ENCODE assay signal across 15 cellular contexts in the genomic region with DNA sequence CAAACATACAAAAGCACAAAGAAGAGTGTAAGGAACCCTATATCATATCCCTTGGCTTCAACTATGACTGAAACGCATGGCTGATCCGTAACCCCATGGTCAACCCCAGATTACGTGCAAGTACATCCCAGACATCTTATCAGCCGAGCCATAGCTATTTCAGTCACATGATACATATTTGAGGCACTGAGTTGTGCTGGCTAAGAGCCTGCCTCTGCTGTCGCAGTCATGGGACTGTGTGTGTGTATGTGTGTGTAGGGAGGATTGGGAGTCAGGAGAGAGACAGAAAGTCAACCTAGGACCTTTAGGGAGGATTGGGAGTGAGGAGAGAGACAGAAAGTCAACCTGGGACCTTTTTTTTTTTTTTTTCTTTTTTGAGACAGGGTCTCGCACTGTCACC. TPM values are rescaled to one million over a fixed set of nuclear protein-coding genes. Genes with fewer than 3 reads are reported as not detected.
DNase-seq lines count a peak whose midpoint lies in the region; ATAC-seq and TF ChIP-seq lines count a peak whose summit lies in the region.
"Had no signal": no experiment of that assay in that cellular context is flagged by ENCODE, and none has a peak within 500 bp of the region (broad histone marks: within the 10 kb centered on the region; RNA-seq: fewer than 3 reads in every experiment).

No MANE protein-coding gene starts in this region.

- H3T11ph ChIP-seq in H9 (ENCODE audit: low read length): no peak overlapping the region

- TF ChIP-seq CTCF in H9 (conservative IDR thresholded peaks at IDR 0.05) (no peak), ascending aorta (IDR thresholded peaks at IDR 0.05) (no peak), progenitor cell of endocrine pancreas (IDR thresholded peaks at IDR 0.05; ENCODE audit: unreplicated experiment) (no peak)

- peak overlapping the region in 2 of 3 experiments; percentile 10 to 34; a peak in 2 of 7 replicates for H3K27ac Mint-ChIP-seq in H9
- H3K27ac Mint-ChIP-seq in progenitor cell of endocrine pancreas: peak overlapping the region; percentile 19
- H3K27ac Mint-ChIP-seq: activated naive CD4-positive, alpha-beta T cell treated with anti-CD3 and anti-CD28 coated beads, Interleukin-2, amount 50 U/mL, for 24 hours had no signal

- H2BK20ac ChIP-seq in H9 (ENCODE audit: low read depth, low read length, poor library complexity, severe bottlenecking): no peak overlapping the region

- no peaks in the 10 kb centered on the region for H3K27me3 ChIP-seq in H9 (ENCODE audit: insufficient read depth, low read length)
- no peaks in the 10 kb centered on the region for H3K27me3 ChIP-seq in ascending aorta
- H3K27me3 ChIP-seq: BLaER1 had no signal

- H4K91ac ChIP-seq in H9 (ENCODE audit: insufficient read length, low read depth, low read length): no peak overlapping the region

- no peak overlapping the region for H2BK15ac ChIP-seq in H9 (ENCODE audit: low read depth, low read length)

- H3K14ac ChIP-seq in H9 (ENCODE audit: insufficient read depth, low read length): no peak overlapping the region

- no peak overlapping the region for H3K27ac ChIP-seq in H9 (ENCODE audit: insufficient read length, low read depth, low read length)
- peak overlapping the region; percentile 64 to 79 for H3K27ac ChIP-seq in ascending aorta
- H3K27ac ChIP-seq: BLaER1, lower lobe of right lung had no signal

- H2AFZ ChIP-seq in H9 (ENCODE audit: low read length): no peak overlapping the region

- no peak overlapping the region for H3K4ac ChIP-seq in H9 (ENCODE audit: low read depth, low read length)

- H4K8ac ChIP-seq in H9 (replicated peaks; ENCODE audit: insufficient read length, low read depth, low read length): no peak overlapping the region

- no peak overlapping the region for H2AK5ac ChIP-seq in H9 (ENCODE audit: insufficient read length, low read length)

- H3K4me3 Mint-ChIP-seq in H9: no peak overlapping the region
- H3K4me3 Mint-ChIP-seq in progenitor cell of endocrine pancreas (ENCODE audit: low read depth): no peak overlapping the region
- H3K4me3 Mint-ChIP-seq: activated naive CD4-positive, alpha-beta T cell treated with anti-CD3 and anti-CD28 coated beads, Interleukin-2, amount 50 U/mL, for 24 hours had no signal

- H3K4me1 Mint-ChIP-seq in H9 (peaks cover 42 to 44% of the 10 kb centered on the region in 2 experiments), progenitor cell of endocrine pancreas (ENCODE audit: low read depth) (peaks cover 18% of the 10 kb centered on the region)

- no CpG with 5 or more reads among the region's 6 CpGs for WGBS in H9 (ENCODE audit: extremely low coverage, insufficient read length, low lambda C conversion rate)

- no peak overlapping the region for H3K9ac ChIP-seq in H9 (ENCODE audit: extremely low read depth, insufficient read length, low read length)
- H3K9ac ChIP-seq: BLaER1 had no signal

- H2BK12ac ChIP-seq in H9 (ENCODE audit: insufficient read length, low read depth, low read length): no peak overlapping the region

- no peak overlapping the region for H3K23ac ChIP-seq in H9 (ENCODE audit: insufficient read length, low read depth, low read length)

- peak; percentile 82 for ATAC-seq in left ventricle myocardium superior
- ATAC-seq in HG02981 (IDR thresholded peaks at IDR 0.05; ENCODE audit: unreplicated experiment): no peak
- no peak for ATAC-seq in GM19023 (IDR thresholded peaks at IDR 0.05; ENCODE audit: unreplicated experiment)
- ATAC-seq: stimulated activated naive CD8-positive, alpha-beta T cell treated with anti-CD3 and anti-CD28 coated beads, Interleukin-15, Interleukin-2, amounts not matched to agents 100 U/mL and 50 U/mL, for 24 hours had no signal

- H3K79me1 ChIP-seq in H9 (ENCODE audit: insufficient read depth, low read depth, low read length, poor library complexity, severe bottlenecking): peaks cover 18% of the 10 kb centered on the region

- H3K18ac ChIP-seq in H9 (ENCODE audit: insufficient read length, low read depth, low read length): no peak overlapping the region

- H4K5ac ChIP-seq in H9 (ENCODE audit: insufficient read length, low read depth, low read length): no peak overlapping the region

- no peak overlapping the region for H2BK5ac ChIP-seq in H9 (ENCODE audit: insufficient read length, low read length)

- no peaks in the 10 kb centered on the region for H3K23me2 ChIP-seq in H9 (ENCODE audit: insufficient read length, low read depth, low read length, poor library complexity, severe bottlenecking)

- H3K56ac ChIP-seq in H9 (ENCODE audit: insufficient read length, low read depth, low read length): no peak overlapping the region

- H3K36me3 Mint-ChIP-seq in H9 (ENCODE audit: insufficient read depth in 1 of 3, low read depth in 3 of 3) (peaks cover 29 to 52% (median 42%) of the 10 kb centered on the region in 3 experiments), progenitor cell of endocrine pancreas (ENCODE audit: insufficient read depth) (peaks cover 27% of the 10 kb centered on the region)

- H3K27me3 Mint-ChIP-seq in H9 (ENCODE audit: low read depth) (no peaks in the 10 kb centered on the region), progenitor cell of endocrine pancreas (no peaks in the 10 kb centered on the region)
- H3K27me3 Mint-ChIP-seq: activated naive CD4-positive, alpha-beta T cell treated with anti-CD3 and anti-CD28 coated beads, Interleukin-2, amount 50 U/mL, for 24 hours had no signal

- H3K4me1 ChIP-seq in H9 (ENCODE audit: insufficient read depth, low read length): peaks cover 8% of the 10 kb centered on the region
- H3K4me1 ChIP-seq in ascending aorta: peaks cover 9 to 44% of the 10 kb centered on the region in 2 donors

- peaks cover 13 to 28% of the 10 kb centered on the region in 2 donors for H3K36me3 ChIP-seq in ascending aorta

- H3K9me3 ChIP-seq in H9 (ENCODE audit: control insufficient read depth, low read depth, low read length) (no peaks in the 10 kb centered on the region), ascending aorta (no peaks in the 10 kb centered on the region)
- H3K9me3 ChIP-seq: lower lobe of right lung had no signal

- H4K20me1 ChIP-seq in H9 (ENCODE audit: control insufficient read depth, insufficient read depth, insufficient read length): no peaks in the 10 kb centered on the region

- H3K9me3 Mint-ChIP-seq in H9 (peaks cover 2 to 4% of the 10 kb centered on the region in 2 experiments; a peak in 2 of 5 replicates), progenitor cell of endocrine pancreas (ENCODE audit: low read depth) (peaks cover 3% of the 10 kb centered on the region)
- H3K9me3 Mint-ChIP-seq: activated naive CD4-positive, alpha-beta T cell treated with anti-CD3 and anti-CD28 coated beads, Interleukin-2, amount 50 U/mL, for 24 hours had no signal

- peaks cover 17% of the 10 kb centered on the region for H3K79me2 ChIP-seq in H9 (ENCODE audit: insufficient read depth, low read length)

- no peak overlapping the region for H3K4me3 ChIP-seq in ascending aorta
- H3K4me3 ChIP-seq: BLaER1, lower lobe of right lung had no signal

- intact Hi-C loops in ascending aorta (cut with DNase I): loop anchor here (10.0 kb wide), 2 partner anchors 324 to 1004 kb away; partner anchors contain the start of genes AHSG and TRA2B
- intact Hi-C loops in left ventricle myocardium superior (cut with micrococcal nuclease): loop anchor here (5.0 kb wide), 1 partner anchor 39 kb away; no protein-coding TSS in a partner anchor

- no peak overlapping the region for H3K4me2 ChIP-seq in H9 (ENCODE audit: insufficient read depth, insufficient read length, low read length)
- H3K4me2 ChIP-seq: BLaER1 had no signal

- H2BK120ac ChIP-seq in H9 (ENCODE audit: low read depth, low read length, poor library complexity, severe bottlenecking): no peak overlapping the region

- no peak for DNase-seq in H9
- DNase-seq in ascending aorta (ENCODE audit: low spot score in 2 of 2): peak; percentile 47 to 83
- peak; percentile 68 for DNase-seq in left ventricle myocardium superior
- no peak for DNase-seq in progenitor cell of endocrine pancreas (ENCODE audit: low spot score, unreplicated experiment)
- no peak for DNase-seq in stimulated activated CD4-positive, alpha-beta T cell treated with anti-CD3 and anti-CD28 coated beads, Interleukin-4, amount 100 ng/mL, for 1 hour
- DNase-seq in NCI-H2029 (lab: John Stamatoyannopoulos, UW): no peak
- DNase-seq: Karpas-422; lower lobe of right lung; NCI-H2171; stimulated activated naive CD8-positive, alpha-beta T cell treated with anti-CD3 and anti-CD28 coated beads, Interleukin-15, Interleukin-2, amounts not matched to agents 100 U/mL and 50 U/mL, for 24 hours; T-helper 2 cell had no signal

RNA-seq across cellular contexts. Expression of gene ST6GAL1, which starts 8.4 kb away (rescaled TPM):
- 139 and 141 TPM in 2 replicates for total RNA-seq in H9 (2021)
- total RNA-seq in ascending aorta: 59.9 TPM
- 75.9 TPM for total RNA-seq in left ventricle myocardium superior
- total RNA-seq in progenitor cell of endocrine pancreas: 74.0 and 80.7 TPM in 2 replicates

Comparison
In these comparisons a context has a peak if more than half of its experiments do, and no peak if none do; other contexts are left out.
1. DNase-seq: peak in ascending aorta (2 of 2) and left ventricle myocardium superior (single experiment); none in H9 (single experiment), progenitor cell of endocrine pancreas (single experiment), stimulated activated CD4-positive, alpha-beta T cell treated with anti-CD3 and anti-CD28 coated beads, Interleukin-4, amount 100 ng/mL, for 1 hour (single experiment) and NCI-H2029 (single experiment).